9 cellular contexts compared by ENCODE assay signal in the genomic region with DNA sequence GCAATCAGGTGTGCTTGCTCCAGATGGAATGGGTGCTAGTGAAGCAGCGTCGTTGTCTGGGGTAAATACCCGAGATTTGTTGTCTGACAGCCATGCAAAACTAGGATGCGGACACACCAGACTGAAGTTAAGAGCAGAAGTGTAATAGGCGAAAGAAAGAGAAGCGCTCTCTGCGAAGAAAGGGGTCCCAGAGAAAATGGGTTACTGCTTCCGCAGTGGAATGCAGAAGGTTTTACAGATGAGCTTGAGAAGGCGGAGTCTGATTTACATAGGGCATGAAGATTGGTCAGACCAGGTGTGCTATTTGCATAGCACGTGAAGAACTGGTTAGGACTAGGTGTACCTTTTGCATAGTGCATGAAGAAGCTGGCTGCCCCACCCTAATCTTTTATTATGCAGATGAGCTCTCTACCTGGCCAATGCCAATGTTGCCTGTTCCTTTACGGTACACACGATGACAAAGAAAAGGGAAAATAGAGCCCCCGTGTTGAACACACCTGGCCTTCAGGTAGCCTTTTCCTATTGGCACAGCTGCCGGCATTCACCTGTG. TPM values are rescaled to one million over a fixed set of nuclear protein-coding genes. Genes with fewer than 3 reads are reported as not detected.
DNase-seq lines count a peak whose midpoint lies in the region; ATAC-seq and TF ChIP-seq lines count a peak whose summit lies in the region.
"Had no signal": no experiment of that assay in that cellular context is flagged by ENCODE, and none has a peak within 500 bp of the region (broad histone marks: within the 10 kb centered on the region; RNA-seq: fewer than 3 reads in every experiment).

No MANE protein-coding gene starts in this region.

- H3K27me3 ChIP-seq in transverse colon (no peaks in the 10 kb centered on the region), tibial artery (no peaks in the 10 kb centered on the region)

- in situ Hi-C loops in transverse colon (cut with MboI; ENCODE audit: low pct_ligation_motif_present in 1 of 4, low pct_unique_long_range_greater_than_20kb in 1 of 4, low sequenced_read_pairs in 3 of 4) = loop anchor here in 1 of 4 donors (25.0 kb wide), 1 partner anchor 224 kb away; no protein-coding TSS in a partner anchor
- in situ Hi-C loops in GM13977 (cut with MboI; ENCODE audit: low pct_unique_long_range_greater_than_20kb, low sequenced_read_pairs, unreplicated experiment) = no loop called here

- TF ChIP-seq POLR2A in transverse colon (IDR thresholded peaks at IDR 0.05) = peak; percentile 94

- peaks cover 2% of the 10 kb centered on the region for H3K9me3 ChIP-seq in iPS-18c (ENCODE audit: control insufficient read depth, insufficient read depth, low read length)
- H3K9me3 ChIP-seq in transverse colon = no peaks in the 10 kb centered on the region
- H3K9me3 ChIP-seq in tibial artery = no peaks in the 10 kb centered on the region
- H3K9me3 ChIP-seq: psoas muscle had no signal

- peaks cover 4 to 50% (median 28%) of the 10 kb centered on the region in 4 donors for H3K4me1 ChIP-seq in transverse colon
- peaks cover 5 to 35% (median 29%) of the 10 kb centered on the region in 4 donors for H3K4me1 ChIP-seq in tibial artery

- H3K4me3 ChIP-seq in iPS-18c (ENCODE audit: insufficient read depth, low read depth, low read length) (peak overlapping the region; percentile 4; the same call in 1 of the 2 replicates), transverse colon (peak overlapping the region in 1 of 4 donors; percentile 28), tibial artery (no peak overlapping the region)
- H3K4me3 ChIP-seq: psoas muscle had no signal

- ATAC-seq in GM21447 (IDR thresholded peaks at IDR 0.05; ENCODE audit: unreplicated experiment) = no peak
- ATAC-seq: psoas muscle had no signal

- 37 to 55% methylated on average over 13 to 14 of the region's 14 CpGs for WGBS in transverse colon (ENCODE audit: low coverage in 1 of 2), 2 donors

- intact Hi-C loops in transverse colon (cut with DNase I; ENCODE audit: low total_unique reads) (no loop called here), tibial artery (cut with DNase I; ENCODE audit: low total_unique reads) (loop anchor here (5.0 kb wide), 1 partner anchor 39 kb away; no protein-coding TSS in a partner anchor)

- TF ChIP-seq CTCF in transverse colon (IDR thresholded peaks at IDR 0.05) = no peak
- no peak for TF ChIP-seq CTCF in GM13977 (IDR thresholded peaks at IDR 0.05; ENCODE audit: extremely low read depth, insufficient read depth, missing control alignments)
- no peak for TF ChIP-seq CTCF in tibial artery (IDR thresholded peaks at IDR 0.05)

- H3K27ac ChIP-seq in transverse colon (peak overlapping the region; percentile 59 to 83 (median 80)), tibial artery (no peak overlapping the region)
- H3K27ac ChIP-seq: psoas muscle had no signal

- DNase-seq in NCI-H1092 (lab: John Stamatoyannopoulos, UW) (peak; percentile 10), NCI-H82 treated with DMSO at 0.1 percent for 48 hours (lab: John Stamatoyannopoulos, UW; ENCODE audit: unreplicated experiment) (peak; percentile 14), transverse colon (peak; percentile 57), GM13977 (ENCODE audit: low spot score) (no peak), tibial artery (no peak)
- DNase-seq: caudate nucleus, psoas muscle had no signal

- TF ChIP-seq EP300 in transverse colon (IDR thresholded peaks at IDR 0.05; ENCODE audit: low read depth) = no peak

- H3K36me3 ChIP-seq in transverse colon (no peaks in the 10 kb centered on the region), tibial artery (no peaks in the 10 kb centered on the region)

RNA-seq across cellular contexts. Expression of gene SNN, which starts 32.0 kb away (rescaled TPM):
- total RNA-seq in transverse colon = 10 to 100 TPM in 2 of 4 donors, 1 to 10 TPM in 2; 4.9 to 12.3 (median 8.6) TPM

RNA-seq across cellular contexts. Expression of gene LITAF, which starts 49.5 kb away (rescaled TPM):
- 100 to 1,000 TPM in 2 of 4 donors, 10 to 100 TPM in 2; 32.8 to 193 (median 101) TPM for total RNA-seq in transverse colon

Comparison
In these comparisons a context has a peak if more than half of its experiments do, and no peak if none do; other contexts are left out.
1. DNase-seq: peak in NCI-H1092 (single experiment), NCI-H82 treated with DMSO at 0.1 percent for 48 hours (single experiment) and transverse colon (single experiment); none in GM13977 (single experiment) and tibial artery (0 of 2).
2. H3K27ac ChIP-seq: peak in transverse colon (4 of 4); none in tibial artery (0 of 2).